Comparison of ENCODE assay signal across 12 cellular contexts in the genomic region with DNA sequence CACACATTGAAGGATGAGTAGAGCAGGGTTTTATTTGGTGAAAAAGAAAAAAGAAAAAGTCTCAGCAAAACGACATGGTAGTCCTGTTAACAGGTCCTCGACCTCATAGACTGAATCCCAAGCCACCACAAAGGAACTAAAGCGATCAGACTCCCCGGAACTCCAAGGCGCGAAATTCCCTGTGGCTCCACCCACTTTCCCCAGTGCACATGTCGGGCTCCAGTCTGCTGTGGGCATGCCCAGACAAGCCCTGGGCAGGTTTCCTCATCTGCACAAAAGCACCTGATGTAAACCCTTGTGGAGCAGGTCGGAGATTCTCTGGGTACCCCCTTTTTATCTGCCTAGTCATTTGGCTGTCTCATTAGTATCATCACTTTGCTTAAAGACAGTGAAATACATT.
"Had no signal": no experiment of that assay in that cellular context is flagged by ENCODE, and none has a peak within 500 bp of the region (broad histone marks: within the 10 kb centered on the region; RNA-seq: fewer than 3 reads in every experiment).

No MANE protein-coding gene starts in this region.

- H3K27ac ChIP-seq: dorsolateral prefrontal cortex, esophagus squamous epithelium, left ventricle myocardium inferior, ovary, thyroid gland, uterus had no signal

- H3K27me3 ChIP-seq: dorsolateral prefrontal cortex, esophagus squamous epithelium, ovary, thyroid gland, uterus had no signal

- H3K9me3 ChIP-seq: esophagus squamous epithelium, ovary, thyroid gland, uterus had no signal

- H3K4me3 Mint-ChIP-seq: activated CD4-positive, alpha-beta memory T cell treated with anti-CD3 and anti-CD28 coated beads for 36 hours had no signal

- H3K36me3 Mint-ChIP-seq: activated CD4-positive, alpha-beta memory T cell treated with anti-CD3 and anti-CD28 coated beads for 36 hours had no signal

- DNase-seq: activated CD4-positive, alpha-beta memory T cell treated with anti-CD3 and anti-CD28 coated beads for 36 hours; activated CD8-positive, alpha-beta memory T cell treated with anti-CD3 and anti-CD28 coated beads, Interleukin-2, amount 50 U/mL, for 4 hours; aorta; dorsolateral prefrontal cortex; esophagus squamous epithelium; foreskin fibroblast; head of caudate nucleus; islet precursor cell; left ventricle myocardium inferior; ovary; thyroid gland; uterus had no signal

- H3K36me3 ChIP-seq: esophagus squamous epithelium, left ventricle myocardium inferior, ovary, thyroid gland, uterus had no signal

- H3K4me1 ChIP-seq: esophagus squamous epithelium, left ventricle myocardium inferior, thyroid gland, uterus had no signal

- H3K4me3 ChIP-seq: dorsolateral prefrontal cortex, esophagus squamous epithelium, left ventricle myocardium inferior, ovary, thyroid gland, uterus had no signal

- H3K27me3 Mint-ChIP-seq: activated CD4-positive, alpha-beta memory T cell treated with anti-CD3 and anti-CD28 coated beads for 36 hours had no signal

- H3K27ac Mint-ChIP-seq: activated CD4-positive, alpha-beta memory T cell treated with anti-CD3 and anti-CD28 coated beads for 36 hours had no signal
